In the genomic region with DNA sequence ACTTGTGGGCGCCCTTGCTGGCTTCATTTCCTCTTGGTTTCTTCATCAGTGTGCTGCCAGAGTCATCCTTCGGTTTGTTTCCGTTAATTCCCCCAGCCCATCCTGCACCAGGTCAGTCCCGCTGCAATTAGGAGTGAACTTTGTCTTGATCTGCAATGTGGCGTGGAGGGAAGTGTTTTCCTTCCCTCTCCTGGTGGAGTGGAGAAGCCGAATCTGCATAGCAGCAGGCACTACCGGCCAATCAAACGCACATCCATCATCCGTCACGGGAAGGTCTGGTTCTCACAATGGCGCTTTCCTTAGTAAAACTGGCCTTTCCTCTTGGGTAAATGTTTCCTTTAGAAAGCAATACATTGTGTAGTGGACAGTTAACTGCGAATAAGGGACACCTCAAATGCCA, we compare ENCODE assay signal across 20 cellular contexts.
"Had no signal": no experiment of that assay in that cellular context is flagged by ENCODE, and none has a peak within 500 bp of the region (broad histone marks: within the 10 kb centered on the region; RNA-seq: fewer than 3 reads in every experiment).

No MANE protein-coding gene starts in this region.

- H3K27ac Mint-ChIP-seq: activated CD4-positive, alpha-beta T cell treated with anti-CD3 and anti-CD28 coated beads, Interleukin-2, amount 10 ng/mL, durations not matched to agents 24 days and 14 days; activated CD8-positive, alpha-beta memory T cell treated with anti-CD3 and anti-CD28 coated beads, Interleukin-2, amount 10 ng/mL, durations not matched to agents 7 days and 5 days; activated CD8-positive, alpha-beta T cell treated with anti-CD3 and anti-CD28 coated beads for 36 hours; activated T-helper 1 cell treated with anti-CD3 and anti-CD28 coated beads, Interleukin-12 subunit alpha, Interleukin-12 subunit beta, Interleukin-2, Interleukin-4 antibody, amounts not matched to agents 30 ng/mL and 10 ng/mL and 1 ng/mL, durations not matched to agents 14 hours and 24 hours and 36 hours; brain; naive thymus-derived CD4-positive, alpha-beta T cell had no signal

- DNase-seq: activated CD4-positive, alpha-beta T cell treated with anti-CD3 and anti-CD28 coated beads, Interleukin-2, amount 10 ng/mL, durations not matched to agents 24 days and 14 days; activated CD8-positive, alpha-beta memory T cell treated with anti-CD3 and anti-CD28 coated beads, Interleukin-2, amount 10 ng/mL, durations not matched to agents 7 days and 5 days; activated CD8-positive, alpha-beta T cell treated with anti-CD3 and anti-CD28 coated beads for 36 hours; activated gamma-delta T cell; activated naive CD4-positive, alpha-beta T cell treated with anti-CD3 and anti-CD28 coated beads, Interleukin-2, amount 50 U/mL, for 16 hours; activated T-cell treated with anti-CD3 and anti-CD28 coated beads for 4 hours; aorta; foreskin fibroblast; heart right ventricle; islet precursor cell; left cardiac atrium; naive thymus-derived CD4-positive, alpha-beta T cell; psoas muscle; stimulated activated CD4-positive, alpha-beta T cell treated with anti-CD3 and anti-CD28 coated beads, Interleukin-4, amount 100 ng/mL, for 24 hours; stimulated activated naive CD4-positive, alpha-beta T cell treated with Interleukin-2 at 50 U/mL for 16 hours; upper lobe of left lung had no signal

- H3K36me3 Mint-ChIP-seq: activated CD8-positive, alpha-beta memory T cell treated with anti-CD3 and anti-CD28 coated beads, Interleukin-2, amount 10 ng/mL, durations not matched to agents 7 days and 5 days; brain; naive thymus-derived CD4-positive, alpha-beta T cell had no signal

- FAIRE-seq: colon had no signal

- ATAC-seq: activated CD4-positive, CD25-positive, alpha-beta regulatory T cell treated with anti-CD3 and anti-CD28 coated beads, Interleukin-2, amount 50 U/mL, for 24 hours; activated CD8-positive, alpha-beta memory T cell treated with anti-CD3 and anti-CD28 coated beads, Interleukin-2, amount 10 ng/mL, durations not matched to agents 7 days and 5 days; activated CD8-positive, alpha-beta T cell treated with anti-CD3 and anti-CD28 coated beads for 36 hours; left cardiac atrium; naive thymus-derived CD4-positive, alpha-beta T cell; psoas muscle had no signal

- H3K27me3 Mint-ChIP-seq: brain had no signal

- H3K4me3 Mint-ChIP-seq: activated CD4-positive, alpha-beta T cell treated with anti-CD3 and anti-CD28 coated beads, Interleukin-2, amount 10 ng/mL, durations not matched to agents 24 days and 14 days; activated CD8-positive, alpha-beta memory T cell treated with anti-CD3 and anti-CD28 coated beads, Interleukin-2, amount 10 ng/mL, durations not matched to agents 7 days and 5 days; activated CD8-positive, alpha-beta T cell treated with anti-CD3 and anti-CD28 coated beads for 36 hours; activated T-helper 1 cell treated with anti-CD3 and anti-CD28 coated beads, Interleukin-12 subunit alpha, Interleukin-12 subunit beta, Interleukin-2, Interleukin-4 antibody, amounts not matched to agents 30 ng/mL and 10 ng/mL and 1 ng/mL, durations not matched to agents 14 hours and 24 hours and 36 hours; brain; naive thymus-derived CD4-positive, alpha-beta T cell had no signal

- H3K4me1 Mint-ChIP-seq: activated CD4-positive, alpha-beta T cell treated with anti-CD3 and anti-CD28 coated beads, Interleukin-2, amount 10 ng/mL, durations not matched to agents 24 days and 14 days; activated CD8-positive, alpha-beta memory T cell treated with anti-CD3 and anti-CD28 coated beads, Interleukin-2, amount 10 ng/mL, durations not matched to agents 7 days and 5 days had no signal

- H3K9me3 Mint-ChIP-seq: activated CD4-positive, alpha-beta T cell treated with anti-CD3 and anti-CD28 coated beads, Interleukin-2, amount 10 ng/mL, durations not matched to agents 24 days and 14 days; activated CD8-positive, alpha-beta T cell treated with anti-CD3 and anti-CD28 coated beads for 36 hours; activated T-helper 1 cell treated with anti-CD3 and anti-CD28 coated beads, Interleukin-12 subunit alpha, Interleukin-12 subunit beta, Interleukin-2, Interleukin-4 antibody, amounts not matched to agents 30 ng/mL and 10 ng/mL and 1 ng/mL, durations not matched to agents 14 hours and 24 hours and 36 hours; naive thymus-derived CD4-positive, alpha-beta T cell had no signal
